ENCODE assay signal across 20 cellular contexts in genomic region chr12:48379784-48380183, GRCh38.
DNase-seq lines count a peak whose midpoint lies in the region; ATAC-seq and TF ChIP-seq lines count a peak whose summit lies in the region.
"Had no signal": no experiment of that assay in that cellular context is flagged by ENCODE, and none has a peak within 500 bp of the region (broad histone marks: within the 10 kb centered on the region; RNA-seq: fewer than 3 reads in every experiment).

No MANE protein-coding gene starts in this region.

- peaks cover 8% of the 10 kb centered on the region for H3K4me1 ChIP-seq in adipocyte (ENCODE audit: control insufficient read depth, insufficient read depth, low read length)

- ATAC-seq in HG02840 (IDR thresholded peaks at IDR 0.05; ENCODE audit: low FRiP score, unreplicated experiment), result no peak

- TF ChIP-seq CTCF in AG10803 (conservative IDR thresholded peaks at IDR 0.05; ENCODE audit: low read length), result no peak
- no peak for TF ChIP-seq CTCF in epithelial cell of esophagus (IDR thresholded peaks at IDR 0.05; ENCODE audit: insufficient read depth, low read depth, low read length, missing control alignments)
- no peak for TF ChIP-seq CTCF in foreskin fibroblast (IDR thresholded peaks at IDR 0.05; ENCODE audit: low read depth, low read length)

- H3K4me3 ChIP-seq in AG10803 (ENCODE audit: low read length) (no peak overlapping the region), adipocyte (ENCODE audit: low read length) (no peak overlapping the region), epithelial cell of esophagus (ENCODE audit: low read length) (no peak overlapping the region), foreskin fibroblast (ENCODE audit: low read depth in 1 of 2, low read length in 2 of 2) (no peak overlapping the region)
- H3K4me3 ChIP-seq: PC-9 had no signal

- no peak overlapping the region for H3K9ac ChIP-seq in adipocyte (ENCODE audit: low read length)
- H3K9ac ChIP-seq: SK-N-SH had no signal

- H3K36me3 ChIP-seq in adipocyte (ENCODE audit: control insufficient read depth, insufficient read depth, low read length, severe bottlenecking), result no peaks in the 10 kb centered on the region

- DNase-seq in AG10803 (ENCODE audit: low read depth) (peak; percentile 9), adipocyte (ENCODE audit: low read depth) (peak; percentile 4), epithelial cell of esophagus (ENCODE audit: low read depth) (peak; percentile 48), foreskin fibroblast (peak; percentile 6 to 27), COR-L47 (lab: John Stamatoyannopoulos, UW) (no peak), pons (ENCODE audit: low spot score) (no peak)
- DNase-seq: EL, H9, KG1, NCI-H1105, NCI-H146, NCI-H2029, NCI-H2227 treated with DMSO at 0.1 percent for 48 hours, NCI-H510A, NCI-H748 treated with DMSO at 0.1 percent for 48 hours, PC-9, RPMI8226, SHP77 treated with DMSO at 0.1 percent for 48 hours, SK-N-SH had no signal

- H3K9me3 ChIP-seq in adipocyte (ENCODE audit: control insufficient read depth, low read length), result no peaks in the 10 kb centered on the region
- H3K9me3 ChIP-seq: SK-N-SH had no signal

- no peaks in the 10 kb centered on the region for H3K27me3 ChIP-seq in adipocyte (replicated peaks; ENCODE audit: control insufficient read depth, insufficient read depth, low read length)

Comparison
In these comparisons a context has a peak if more than half of its experiments do, and no peak if none do; other contexts are left out.
1. DNase-seq: peak in AG10803 (single experiment), adipocyte (single experiment), epithelial cell of esophagus (single experiment) and foreskin fibroblast (2 of 2); none in COR-L47 (single experiment) and pons (single experiment).